ENCODE assay signal across 1 cellular context in the genomic region with DNA sequence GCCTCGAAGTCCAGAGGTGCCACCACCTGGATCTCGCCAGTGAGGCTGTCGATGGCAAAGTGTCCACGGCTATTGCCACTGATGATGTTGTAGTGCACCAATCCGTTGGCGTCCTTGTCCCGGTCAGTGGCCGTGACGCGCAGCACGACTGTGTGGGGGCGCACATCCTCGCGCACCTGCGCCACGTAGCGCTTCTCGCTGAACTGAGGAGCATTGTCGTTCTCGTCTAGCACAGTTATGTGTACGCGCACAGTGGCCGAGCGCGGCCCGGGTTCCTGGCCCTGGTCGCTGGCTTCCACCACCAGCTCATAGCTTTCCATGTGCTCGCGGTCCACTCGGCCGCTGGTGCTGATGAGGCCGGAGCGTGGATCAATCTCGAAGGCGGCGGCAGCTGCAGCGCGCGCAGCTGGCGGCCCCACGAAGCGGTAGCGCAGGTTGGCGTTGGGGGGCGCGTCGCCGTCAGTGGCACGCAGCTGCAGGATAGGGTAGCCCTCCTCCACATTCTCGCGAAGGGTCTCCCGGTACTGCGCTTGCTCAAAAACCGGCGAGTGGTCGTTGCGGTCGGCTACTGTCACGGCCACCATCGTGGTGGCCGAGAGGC.
TF ChIP-seq lines count a peak whose summit lies in the region.

No MANE protein-coding gene starts in this region.

TF ChIP-seq in GM23338, 12 proteins besides CTCF, POLR2A, EP300 and RAD21 (continued from another document):
- TF ChIP-seq EZH2 (IDR thresholded peaks at IDR 0.05; ENCODE audit: low read depth, unreplicated experiment): no peak
- no peak for TF ChIP-seq ZNF331 (CRISPR knock-in tag; IDR thresholded peaks at IDR 0.05; ENCODE audit: low read depth)
- TF ChIP-seq, protein P1, sequence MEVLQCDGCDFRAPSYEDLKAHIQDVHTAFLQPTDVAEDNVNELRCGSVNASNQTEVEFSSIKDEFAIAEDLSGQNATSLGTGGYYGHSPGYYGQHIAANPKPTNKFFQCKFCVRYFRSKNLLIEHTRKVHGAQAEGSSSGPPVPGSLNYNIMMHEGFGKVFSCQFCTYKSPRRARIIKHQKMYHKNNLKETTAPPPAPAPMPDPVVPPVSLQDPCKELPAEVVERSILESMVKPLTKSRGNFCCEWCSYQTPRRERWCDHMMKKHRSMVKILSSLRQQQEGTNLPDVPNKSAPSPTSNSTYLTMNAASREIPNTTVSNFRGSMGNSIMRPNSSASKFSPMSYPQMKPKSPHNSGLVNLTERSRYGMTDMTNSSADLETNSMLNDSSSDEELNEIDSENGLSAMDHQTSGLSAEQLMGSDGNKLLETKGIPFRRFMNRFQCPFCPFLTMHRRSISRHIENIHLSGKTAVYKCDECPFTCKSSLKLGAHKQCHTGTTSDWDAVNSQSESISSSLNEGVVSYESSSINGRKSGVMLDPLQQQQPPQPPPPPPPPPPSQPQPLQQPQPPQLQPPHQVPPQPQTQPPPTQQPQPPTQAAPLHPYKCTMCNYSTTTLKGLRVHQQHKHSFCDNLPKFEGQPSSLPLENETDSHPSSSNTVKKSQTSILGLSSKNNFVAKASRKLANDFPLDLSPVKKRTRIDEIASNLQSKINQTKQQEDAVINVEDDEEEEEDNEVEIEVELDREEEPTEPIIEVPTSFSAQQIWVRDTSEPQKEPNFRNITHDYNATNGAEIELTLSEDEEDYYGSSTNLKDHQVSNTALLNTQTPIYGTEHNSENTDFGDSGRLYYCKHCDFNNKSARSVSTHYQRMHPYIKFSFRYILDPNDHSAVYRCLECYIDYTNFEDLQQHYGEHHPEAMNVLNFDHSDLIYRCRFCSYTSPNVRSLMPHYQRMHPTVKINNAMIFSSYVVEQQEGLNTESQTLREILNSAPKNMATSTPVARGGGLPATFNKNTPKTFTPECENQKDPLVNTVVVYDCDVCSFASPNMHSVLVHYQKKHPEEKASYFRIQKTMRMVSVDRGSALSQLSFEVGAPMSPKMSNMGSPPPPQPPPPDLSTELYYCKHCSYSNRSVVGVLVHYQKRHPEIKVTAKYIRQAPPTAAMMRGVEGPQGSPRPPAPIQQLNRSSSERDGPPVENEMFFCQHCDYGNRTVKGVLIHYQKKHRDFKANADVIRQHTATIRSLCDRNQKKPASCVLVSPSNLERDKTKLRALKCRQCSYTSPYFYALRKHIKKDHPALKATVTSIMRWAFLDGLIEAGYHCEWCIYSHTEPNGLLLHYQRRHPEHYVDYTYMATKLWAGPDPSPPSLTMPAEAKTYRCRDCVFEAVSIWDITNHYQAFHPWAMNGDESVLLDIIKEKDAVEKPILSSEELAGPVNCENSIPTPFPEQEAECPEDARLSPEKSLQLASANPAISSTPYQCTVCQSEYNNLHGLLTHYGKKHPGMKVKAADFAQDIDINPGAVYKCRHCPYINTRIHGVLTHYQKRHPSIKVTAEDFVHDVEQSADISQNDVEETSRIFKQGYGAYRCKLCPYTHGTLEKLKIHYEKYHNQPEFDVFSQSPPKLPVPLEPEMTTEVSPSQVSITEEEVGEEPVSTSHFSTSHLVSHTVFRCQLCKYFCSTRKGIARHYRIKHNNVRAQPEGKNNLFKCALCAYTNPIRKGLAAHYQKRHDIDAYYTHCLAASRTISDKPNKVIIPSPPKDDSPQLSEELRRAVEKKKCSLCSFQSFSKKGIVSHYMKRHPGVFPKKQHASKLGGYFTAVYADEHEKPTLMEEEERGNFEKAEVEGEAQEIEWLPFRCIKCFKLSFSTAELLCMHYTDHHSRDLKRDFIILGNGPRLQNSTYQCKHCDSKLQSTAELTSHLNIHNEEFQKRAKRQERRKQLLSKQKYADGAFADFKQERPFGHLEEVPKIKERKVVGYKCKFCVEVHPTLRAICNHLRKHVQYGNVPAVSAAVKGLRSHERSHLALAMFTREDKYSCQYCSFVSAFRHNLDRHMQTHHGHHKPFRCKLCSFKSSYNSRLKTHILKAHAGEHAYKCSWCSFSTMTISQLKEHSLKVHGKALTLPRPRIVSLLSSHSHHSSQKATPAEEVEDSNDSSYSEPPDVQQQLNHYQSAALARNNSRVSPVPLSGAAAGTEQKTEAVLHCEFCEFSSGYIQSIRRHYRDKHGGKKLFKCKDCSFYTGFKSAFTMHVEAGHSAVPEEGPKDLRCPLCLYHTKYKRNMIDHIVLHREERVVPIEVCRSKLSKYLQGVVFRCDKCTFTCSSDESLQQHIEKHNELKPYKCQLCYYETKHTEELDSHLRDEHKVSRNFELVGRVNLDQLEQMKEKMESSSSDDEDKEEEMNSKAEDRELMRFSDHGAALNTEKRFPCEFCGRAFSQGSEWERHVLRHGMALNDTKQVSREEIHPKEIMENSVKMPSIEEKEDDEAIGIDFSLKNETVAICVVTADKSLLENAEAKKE (CRISPR knock-in tag; IDR thresholded peaks at IDR 0.05): no peak
